Comparison of ENCODE assay signal across 8 cellular contexts in genomic region chr6:710601-711571, GRCh38. TPM values are rescaled to one million over a fixed set of nuclear protein-coding genes. Genes with fewer than 3 reads are reported as not detected.
DNase-seq lines count a peak whose midpoint lies in the region; ATAC-seq and TF ChIP-seq lines count a peak whose summit lies in the region.

No MANE protein-coding gene starts in this region.

- no peak overlapping the region for H3K27ac ChIP-seq in endodermal cell (ENCODE audit: low read depth, low read length)

- POLR2A ChIA-PET in HEK293T (lab: Yijun Ruan, JAX): interaction anchor here (1.0 to 1.5 kb wide), 3 partner anchors 14 to 22 kb away, joined by 3 to 4 read pairs (median 4); partner anchors contain the start of gene EXOC2

- CTCF ChIA-PET in HEK293T (lab: Yijun Ruan, JAX): interaction anchor here (0.9 to 1.2 kb wide), 2 partner anchors 9 to 11 kb away, joined by 3 to 5 read pairs; no protein-coding TSS in a partner anchor
- CTCF ChIA-PET in activated CD8-positive, alpha-beta memory T cell treated with anti-CD3 and anti-CD28 coated beads, Interleukin-2, amount 10 ng/mL, durations not matched to agents 7 days and 5 days (lab: Charles Lee): interaction anchor here (1.3 to 7.8 kb wide), 6 partner anchors 10 to 118 kb away, joined by 3 to 41 read pairs (median 6); partner anchors contain the start of gene EXOC2

- peaks cover 4% of the 10 kb centered on the region for H3K4me1 ChIP-seq in endodermal cell (ENCODE audit: control insufficient read depth, insufficient read depth, low read length)

- TF ChIP-seq CTCF in endodermal cell (conservative IDR thresholded peaks at IDR 0.05) (no peak), mesothelial cell of epicardium (IDR thresholded peaks at IDR 0.05; ENCODE audit: unreplicated experiment) (no peak)

- peaks cover 23% of the 10 kb centered on the region for H3K27me3 ChIP-seq in endodermal cell (ENCODE audit: control insufficient read depth, insufficient read depth, low read length, poor library complexity, severe bottlenecking)

- peak overlapping the region; percentile 99 for H3K27ac Mint-ChIP-seq in activated CD8-positive, alpha-beta memory T cell treated with anti-CD3 and anti-CD28 coated beads, Interleukin-2, amount 10 ng/mL, durations not matched to agents 7 days and 5 days
- H3K27ac Mint-ChIP-seq in endodermal cell (no peak overlapping the region), mesothelial cell of epicardium (peak overlapping the region; percentile 75)

- H3K4me3 Mint-ChIP-seq in activated CD8-positive, alpha-beta memory T cell treated with anti-CD3 and anti-CD28 coated beads, Interleukin-2, amount 10 ng/mL, durations not matched to agents 7 days and 5 days: peak overlapping the region; percentile 92
- H3K4me3 Mint-ChIP-seq in endodermal cell (peak overlapping the region; percentile 69), mesothelial cell of epicardium (peak overlapping the region; percentile 86)

- peaks cover 39% of the 10 kb centered on the region for H3K4me1 Mint-ChIP-seq in activated CD8-positive, alpha-beta memory T cell treated with anti-CD3 and anti-CD28 coated beads, Interleukin-2, amount 10 ng/mL, durations not matched to agents 7 days and 5 days
- H3K4me1 Mint-ChIP-seq in endodermal cell: peaks cover 26% of the 10 kb centered on the region
- H3K4me1 Mint-ChIP-seq in mesothelial cell of epicardium: peaks cover 16% of the 10 kb centered on the region

- peak overlapping the region; percentile 43 for H3K4me3 ChIP-seq in endodermal cell (ENCODE audit: low read length)

- H3K9ac ChIP-seq in endodermal cell (ENCODE audit: extremely low read depth, low read length, poor library complexity, severe bottlenecking): no peak overlapping the region

- H3K9me3 Mint-ChIP-seq in activated CD8-positive, alpha-beta memory T cell treated with anti-CD3 and anti-CD28 coated beads, Interleukin-2, amount 10 ng/mL, durations not matched to agents 7 days and 5 days (ENCODE audit: low read depth): no peaks in the 10 kb centered on the region
- no peaks in the 10 kb centered on the region for H3K9me3 Mint-ChIP-seq in endodermal cell
- no peaks in the 10 kb centered on the region for H3K9me3 Mint-ChIP-seq in mesothelial cell of epicardium

- 16 to 17% methylated on average over 33 to 55 of the region's 55 CpGs for WGBS in endodermal cell (ENCODE audit: insufficient coverage in 1 of 2, insufficient read length in 1 of 2), 2 experiments

- ATAC-seq in GM18498 (IDR thresholded peaks at IDR 0.05; ENCODE audit: unreplicated experiment): peak; percentile 85
- peak; percentile 89 for ATAC-seq in activated CD8-positive, alpha-beta memory T cell treated with anti-CD3 and anti-CD28 coated beads, Interleukin-2, amount 10 ng/mL, durations not matched to agents 7 days and 5 days

- DNase-seq in HEK293T (ENCODE audit: extremely low spot score) (peak; percentile 33), NCI-H146 treated with DMSO at 0.1 percent for 48 hours (lab: John Stamatoyannopoulos, UW; ENCODE audit: unreplicated experiment) (peak; percentile 36), endodermal cell (peak; percentile 83), mesothelial cell of epicardium (ENCODE audit: low spot score in 2 of 2, unreplicated experiment in 2 of 2) (peak in 1 of 2 experiments; percentile 67), 8988T (no peak)
- DNase-seq in activated CD8-positive, alpha-beta memory T cell treated with anti-CD3 and anti-CD28 coated beads, Interleukin-2, amount 10 ng/mL, durations not matched to agents 7 days and 5 days: peak; percentile 80
- DNase-seq in stimulated activated CD8-positive, alpha-beta memory T cell treated with anti-CD3 and anti-CD28 coated beads, Interleukin-15, amount 100 ng/mL, for 24 hours (ENCODE audit: low read depth): peak; percentile 11

- H3K9me3 ChIP-seq in endodermal cell (ENCODE audit: control insufficient read depth, low read length): no peaks in the 10 kb centered on the region

- no peaks in the 10 kb centered on the region for H3K36me3 ChIP-seq in endodermal cell (ENCODE audit: control insufficient read depth, insufficient read depth, low read length)

- no peaks in the 10 kb centered on the region for H3K27me3 Mint-ChIP-seq in activated CD8-positive, alpha-beta memory T cell treated with anti-CD3 and anti-CD28 coated beads, Interleukin-2, amount 10 ng/mL, durations not matched to agents 7 days and 5 days
- H3K27me3 Mint-ChIP-seq in endodermal cell (ENCODE audit: insufficient read depth) (peaks cover 26% of the 10 kb centered on the region), mesothelial cell of epicardium (ENCODE audit: low read depth) (peaks cover 40% of the 10 kb centered on the region)

- peaks cover 5% of the 10 kb centered on the region for H3K36me3 Mint-ChIP-seq in activated CD8-positive, alpha-beta memory T cell treated with anti-CD3 and anti-CD28 coated beads, Interleukin-2, amount 10 ng/mL, durations not matched to agents 7 days and 5 days
- H3K36me3 Mint-ChIP-seq in endodermal cell (ENCODE audit: low read depth) (no peaks in the 10 kb centered on the region), mesothelial cell of epicardium (no peaks in the 10 kb centered on the region)

TF ChIP-seq in HEK293T, 16 proteins besides CTCF, POLR2A, EP300 and RAD21:
- no peak for TF ChIP-seq ARNT (IDR thresholded peaks at IDR 0.05)
TF ChIP-seq in HEK293T: peak in this region for 0.

RNA-seq across cellular contexts. Expression of gene EXOC2, which starts 17.9 kb away (rescaled TPM):
- total RNA-seq in activated CD8-positive, alpha-beta memory T cell treated with anti-CD3 and anti-CD28 coated beads, Interleukin-2, amount 10 ng/mL, durations not matched to agents 7 days and 5 days: 10 to 100 TPM; 28.4 to 34.6 TPM
- total RNA-seq in endodermal cell: 10 to 100 TPM; 28.1 to 35.0 TPM
- 26.9 TPM for polyA plus RNA-seq in endodermal cell (2013, experiment 1 of 2)
- 24.6 TPM for polyA plus RNA-seq in endodermal cell (2013, experiment 2 of 2)
- 20.3 to 22.9 TPM (median 22.1 TPM) in 3 replicates for total RNA-seq in mesothelial cell of epicardium

RNA-seq across cellular contexts. Expression of gene HUS1B, which starts 54.0 kb away (rescaled TPM):
- 1 to 10 TPM; 1.2 to 1.9 TPM for total RNA-seq in activated CD8-positive, alpha-beta memory T cell treated with anti-CD3 and anti-CD28 coated beads, Interleukin-2, amount 10 ng/mL, durations not matched to agents 7 days and 5 days
- total RNA-seq in endodermal cell (1 to 10 TPM; 1.0 to 1.1 TPM), mesothelial cell of epicardium (1.0 to 1.7 TPM (median 1.3 TPM) in 3 replicates)
- polyA plus RNA-seq in endodermal cell (2013, experiment 1 of 2): not detected
- polyA plus RNA-seq in endodermal cell (2013, experiment 2 of 2): not detected
